ENCODE assay signal across 1 cellular context in the genomic region with DNA sequence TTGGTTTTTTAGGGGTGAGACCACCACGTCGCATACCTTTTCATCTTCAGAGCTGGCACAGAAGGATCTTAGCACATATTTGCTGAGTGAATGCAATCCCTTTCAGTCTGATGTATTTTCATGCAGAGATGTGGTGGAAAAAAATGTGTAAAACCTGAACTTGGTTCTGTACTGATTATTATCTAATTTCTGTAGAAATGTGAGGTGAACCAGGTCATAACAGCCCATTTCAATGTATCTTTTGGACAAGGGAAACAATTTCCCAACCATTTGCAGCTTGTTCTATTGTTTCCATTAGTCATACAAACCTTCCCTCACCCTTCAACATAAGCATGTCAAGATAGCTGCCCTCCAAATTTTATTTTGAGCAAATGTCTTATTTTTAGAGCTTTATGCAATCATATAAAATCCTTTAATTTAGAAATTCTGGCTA.
TF ChIP-seq lines count a peak whose summit lies in the region.

No MANE protein-coding gene starts in this region.

TF ChIP-seq in IMR-90, 13 proteins besides CTCF, POLR2A, EP300 and RAD21 (continued from another document):
- TF ChIP-seq, protein P1, sequence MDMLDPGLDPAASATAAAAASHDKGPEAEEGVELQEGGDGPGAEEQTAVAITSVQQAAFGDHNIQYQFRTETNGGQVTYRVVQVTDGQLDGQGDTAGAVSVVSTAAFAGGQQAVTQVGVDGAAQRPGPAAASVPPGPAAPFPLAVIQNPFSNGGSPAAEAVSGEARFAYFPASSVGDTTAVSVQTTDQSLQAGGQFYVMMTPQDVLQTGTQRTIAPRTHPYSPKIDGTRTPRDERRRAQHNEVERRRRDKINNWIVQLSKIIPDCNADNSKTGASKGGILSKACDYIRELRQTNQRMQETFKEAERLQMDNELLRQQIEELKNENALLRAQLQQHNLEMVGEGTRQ (IDR thresholded peaks at IDR 0.05; ENCODE audit: low read depth, low read length): no peak
- TF ChIP-seq CHD1 (IDR thresholded peaks at IDR 0.05; ENCODE audit: low read depth, low read length): no peak
